ENCODE assay signal across 17 cellular contexts in the genomic region with DNA sequence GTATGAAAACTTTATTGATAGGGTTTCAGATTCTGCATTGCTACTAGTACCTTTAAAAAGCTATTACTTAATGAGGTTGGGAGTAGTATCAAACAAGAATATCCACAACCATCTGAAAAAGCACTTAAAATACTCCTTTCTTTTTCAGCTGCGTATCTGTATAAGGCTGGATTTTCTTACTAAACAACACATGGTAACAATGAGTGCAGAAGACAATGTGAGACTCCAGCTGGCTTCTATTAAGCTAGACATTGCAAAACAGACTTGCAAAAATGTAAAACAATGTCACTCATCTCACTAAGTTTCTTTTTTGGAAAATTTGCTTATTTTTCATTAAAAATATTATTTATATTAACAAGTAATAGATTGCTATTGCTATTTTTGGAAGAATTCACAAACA.
DNase-seq lines count a peak whose midpoint lies in the region; ATAC-seq and TF ChIP-seq lines count a peak whose summit lies in the region.
"Had no signal": no experiment of that assay in that cellular context is flagged by ENCODE, and none has a peak within 500 bp of the region (broad histone marks: within the 10 kb centered on the region; RNA-seq: fewer than 3 reads in every experiment).

No MANE protein-coding gene starts in this region.

- H3K27ac ChIP-seq in right atrium auricular region (peak overlapping the region; percentile 16 to 35), right lobe of liver (no peak overlapping the region)
- H3K27ac ChIP-seq: KMS-11, neural progenitor cell had no signal

- H3K4me3 ChIP-seq in right atrium auricular region (no peak overlapping the region), right lobe of liver (no peak overlapping the region)
- H3K4me3 ChIP-seq: neural progenitor cell had no signal

- intact Hi-C loops in Right ventricle myocardium superior (cut with DNase I) (loop anchor here (10.0 kb wide), 1 partner anchor 61 kb away; no protein-coding TSS in a partner anchor), Right ventricle myocardium inferior (cut with DNase I) (no loop called here), right lobe of liver (cut with DNase I) (no loop called here)

- TF ChIP-seq CTCF in right atrium auricular region (IDR thresholded peaks at IDR 0.05): no peak
- TF ChIP-seq CTCF in right lobe of liver (IDR thresholded peaks at IDR 0.05): no peak

- H3K9me3 ChIP-seq in right atrium auricular region: no peaks in the 10 kb centered on the region
- no peaks in the 10 kb centered on the region for H3K9me3 ChIP-seq in right lobe of liver

- DNase-seq in Right ventricle myocardium superior: no peak
- no peak for DNase-seq in Right ventricle myocardium inferior (ENCODE audit: missing footprints)
- DNase-seq in dermis blood vessel endothelial cell: peak; percentile 49
- DNase-seq in right atrium auricular region (ENCODE audit: low spot score): no peak
- no peak for DNase-seq in HK-2 (ENCODE audit: unreplicated experiment)
- no peak for DNase-seq in right lobe of liver
- DNase-seq: 8988T; activated CD4-positive, CD25-positive, alpha-beta regulatory T cell treated with anti-CD3 and anti-CD28 coated beads, Interleukin-2, amount 50 U/mL, for 72 hours; activated effector memory CD4-positive, alpha-beta T cell treated with anti-CD3 and anti-CD28 coated beads, Interleukin-2, amount 50 U/mL, for 16 hours; aorta; right cardiac atrium; SHP77 treated with DMSO at 0.1 percent for 48 hours; stimulated activated CD4-positive, alpha-beta T cell treated with anti-CD3 and anti-CD28 coated beads, Interleukin-2, amount 100 ng/mL, for 48 hours had no signal

- WGBS in right lobe of liver (ENCODE audit: insufficient coverage, low coverage, low lambda C conversion rate, missing lambda C conversion rate): 86% methylated on average over 1 of the region's 1 CpG

- H3K36me3 ChIP-seq in right atrium auricular region (no peaks in the 10 kb centered on the region), right lobe of liver (no peaks in the 10 kb centered on the region)
- H3K36me3 ChIP-seq: neural progenitor cell had no signal

- ATAC-seq in Right ventricle myocardium superior (ENCODE audit: poor library complexity) (peak; percentile 80), Right ventricle myocardium inferior (no peak), HG03565 (IDR thresholded peaks at IDR 0.05; ENCODE audit: unreplicated experiment) (no peak), GM21528 (IDR thresholded peaks at IDR 0.05; ENCODE audit: low FRiP score, unreplicated experiment) (no peak), right lobe of liver (no peak)

- H3K27me3 ChIP-seq in right atrium auricular region (no peaks in the 10 kb centered on the region), right lobe of liver (no peaks in the 10 kb centered on the region)
- H3K27me3 ChIP-seq: neural progenitor cell had no signal

- H3K4me1 ChIP-seq in right atrium auricular region (peaks cover 0 to 28% of the 10 kb centered on the region in 2 donors), right lobe of liver (no peaks in the 10 kb centered on the region)
- H3K4me1 ChIP-seq: neural progenitor cell had no signal

- no peak for TF ChIP-seq POLR2A in right lobe of liver (IDR thresholded peaks at IDR 0.05)

Comparison
In these comparisons a context has a peak if more than half of its experiments do, and no peak if none do; other contexts are left out.
1. H3K27ac ChIP-seq: peak in right atrium auricular region (2 of 2); none in right lobe of liver (0 of 3).